ENCODE assay signal across 8 cellular contexts in genomic region chr4:2535386-2536192, GRCh38. TPM values are rescaled to one million over a fixed set of nuclear protein-coding genes. Genes with fewer than 3 reads are reported as not detected.
DNase-seq lines count a peak whose midpoint lies in the region; ATAC-seq and TF ChIP-seq lines count a peak whose summit lies in the region.

No MANE protein-coding gene starts in this region.

- peak overlapping the region; percentile 74 for H3K4me3 ChIP-seq in RWPE2 (ENCODE audit: severe bottlenecking)
- H3K4me3 ChIP-seq in gastroesophageal sphincter, result peak overlapping the region; percentile 50 to 97
- H3K4me3 ChIP-seq in neutrophil (ENCODE audit: low read depth in 1 of 2, low read length in 1 of 2), result peak overlapping the region; percentile 83 to 88
- H3K4me3 ChIP-seq in suprapubic skin, result peak overlapping the region; percentile 88

- H3K27ac ChIP-seq in RWPE2 (ENCODE audit: poor library complexity, severe bottlenecking) (peak overlapping the region; percentile 68), gastroesophageal sphincter (peak overlapping the region; percentile 77 to 97 (median 95)), neutrophil (peak overlapping the region; percentile 91), suprapubic skin (peak overlapping the region; percentile 88)

- no CpG with 5 or more reads among the region's 76 CpGs for WGBS in gastroesophageal sphincter (ENCODE audit: low coverage in 1 of 2), 2 donors
- WGBS in suprapubic skin, result 0% methylated on average over 41 of the region's 76 CpGs

- TF ChIP-seq EP300 in gastroesophageal sphincter (IDR thresholded peaks at IDR 0.05) (no peak), suprapubic skin (IDR thresholded peaks at IDR 0.05) (no peak)

- TF ChIP-seq CTCF in GM13977 (IDR thresholded peaks at IDR 0.05; ENCODE audit: extremely low read depth, insufficient read depth, missing control alignments) (peak; percentile 38), RWPE2 (IDR thresholded peaks at IDR 0.05; ENCODE audit: poor library complexity, severe bottlenecking) (no peak), gastroesophageal sphincter (IDR thresholded peaks at IDR 0.05) (peak in 2 of 4 experiments; percentile 26 to 34), neutrophil (IDR thresholded peaks at IDR 0.05) (no peak), suprapubic skin (IDR thresholded peaks at IDR 0.05) (peak in 1 of 2 donors; percentile 13)

- H3K27me3 ChIP-seq in RWPE2 (ENCODE audit: insufficient read depth, poor library complexity, severe bottlenecking) (no peaks in the 10 kb centered on the region), gastroesophageal sphincter (no peaks in the 10 kb centered on the region), neutrophil (no peaks in the 10 kb centered on the region), suprapubic skin (no peaks in the 10 kb centered on the region)

- peaks cover 3% of the 10 kb centered on the region for H3K4me1 ChIP-seq in RWPE2 (ENCODE audit: insufficient read depth, poor library complexity, severe bottlenecking)
- peaks cover 0 to 40% (median 27%) of the 10 kb centered on the region in 3 donors for H3K4me1 ChIP-seq in gastroesophageal sphincter
- H3K4me1 ChIP-seq in neutrophil (ENCODE audit: control insufficient read depth in 1 of 2, insufficient read depth in 1 of 2, low read depth in 1 of 2, low read length in 1 of 2), result peaks cover 22 to 28% of the 10 kb centered on the region in 2 experiments
- peaks cover 29% of the 10 kb centered on the region for H3K4me1 ChIP-seq in suprapubic skin

- H3K36me3 ChIP-seq in RWPE2 (ENCODE audit: low read depth) (peaks cover 12% of the 10 kb centered on the region; the same call in 1 of the 2 replicates), gastroesophageal sphincter (no peaks in the 10 kb centered on the region), neutrophil (no peaks in the 10 kb centered on the region), suprapubic skin (no peaks in the 10 kb centered on the region)

- DNase-seq in GM13977 (ENCODE audit: low spot score), result peak; percentile 49
- no peak for DNase-seq in RWPE2 (ENCODE audit: low spot score)
- peak; percentile 34 for DNase-seq in activated gamma-delta T cell treated with Interleukin-2 at 50 U/mL for 16 hours
- DNase-seq in suprapubic skin (ENCODE audit: low spot score in 2 of 2), result peak; percentile 84 to 88
- DNase-seq in NCI-H2029 treated with DMSO at 0.1 percent for 48 hours (lab: John Stamatoyannopoulos, UW), result no peak

- ATAC-seq in HG02943 (IDR thresholded peaks at IDR 0.05; ENCODE audit: low read depth, unreplicated experiment) (peak; percentile 12), RWPE2 (ENCODE audit: low read depth) (peak; percentile 3; the same call in 2 of the 3 replicates), gastroesophageal sphincter (peak; percentile 58)

- no peak for TF ChIP-seq POLR2A in gastroesophageal sphincter (IDR thresholded peaks at IDR 0.05)
- TF ChIP-seq POLR2A in suprapubic skin (IDR thresholded peaks at IDR 0.05), result no peak

- no peaks in the 10 kb centered on the region for H3K9me3 ChIP-seq in RWPE2 (ENCODE audit: severe bottlenecking)
- H3K9me3 ChIP-seq in gastroesophageal sphincter, result no peaks in the 10 kb centered on the region
- no peaks in the 10 kb centered on the region for H3K9me3 ChIP-seq in neutrophil
- H3K9me3 ChIP-seq in suprapubic skin, result no peaks in the 10 kb centered on the region

- in situ Hi-C loops in GM13977 (cut with MboI; ENCODE audit: low pct_unique_long_range_greater_than_20kb, low sequenced_read_pairs, unreplicated experiment), result no loop called here

RNA-seq across cellular contexts. Expression of gene FAM193A, which starts 0.9 kb away (rescaled TPM):
- 10 to 100 TPM; 24.5 to 35.6 (median 30.2) TPM for total RNA-seq in gastroesophageal sphincter
- 10 to 100 TPM; 23.6 to 45.0 (median 29.3) TPM for total RNA-seq in suprapubic skin

Comparison
In these comparisons a context has a peak if more than half of its experiments do, and no peak if none do; other contexts are left out.
1. DNase-seq: peak in GM13977 (single experiment), activated gamma-delta T cell treated with Interleukin-2 at 50 U/mL for 16 hours (single experiment) and suprapubic skin (2 of 2); none in RWPE2 (single experiment) and NCI-H2029 treated with DMSO at 0.1 percent for 48 hours (single experiment).
2. ATAC-seq: peak in every context shown above with its lines; median percentile 58 in gastroesophageal sphincter; 12 in HG02943; 3 in RWPE2.
3. Peak in every context shown above with its lines, with median percentiles within 50 percentile points of each other: H3K27ac ChIP-seq and H3K4me3 ChIP-seq.